ENCODE assay signal across 24 cellular contexts in the genomic region with DNA sequence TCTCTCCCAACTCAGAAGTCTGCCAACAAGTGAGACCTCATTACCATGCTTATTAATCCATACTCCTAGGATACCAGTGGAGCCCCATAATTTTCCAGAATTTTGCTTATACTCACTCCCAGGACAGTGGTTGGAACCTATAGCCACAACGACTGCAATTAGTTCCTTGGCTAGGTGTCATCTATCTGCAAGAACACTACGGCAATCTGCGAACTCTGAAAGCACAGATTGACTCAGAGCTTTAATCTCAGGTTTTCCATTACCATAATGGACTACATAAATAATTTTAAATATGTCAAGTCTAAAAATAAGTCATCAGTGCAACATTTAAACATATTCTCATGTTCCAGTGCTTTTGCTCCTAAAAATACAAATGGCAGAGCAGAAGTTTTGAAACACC.
"Had no signal": no experiment of that assay in that cellular context is flagged by ENCODE, and none has a peak within 500 bp of the region (broad histone marks: within the 10 kb centered on the region; RNA-seq: fewer than 3 reads in every experiment).

No MANE protein-coding gene starts in this region.

- DNase-seq: colonic mucosa; cortex of kidney; effector CD8-positive, alpha-beta T cell; effector memory CD8-positive, alpha-beta T cell; endodermal cell; erythroblast; esophagus squamous epithelium; foreskin fibroblast; foreskin melanocyte; gastrocnemius medialis; glutamatergic neuron; head of caudate nucleus; heart right ventricle; hippocampal formation; left cardiac atrium; left lung; left ventricle myocardium superior; lower lobe of right lung; mesenchymal stem cell; mucosa of descending colon had no signal

- H3K9me3 Mint-ChIP-seq: dendritic cell treated with granulocyte-macrophage colony-stimulating factor and Interleukin-4, amounts not matched to agents 40 ng/mL and 50 ng/mL, for 4 days; effector memory CD8-positive, alpha-beta T cell; endodermal cell had no signal

- ATAC-seq: effector memory CD8-positive, alpha-beta T cell; esophagus mucosa; gastrocnemius medialis; heart right ventricle; left cardiac atrium; left lung; left ventricle myocardium superior; lower lobe of right lung; mucosa of descending colon had no signal

- H3K27ac Mint-ChIP-seq: dendritic cell treated with granulocyte-macrophage colony-stimulating factor and Interleukin-4, amounts not matched to agents 40 ng/mL and 50 ng/mL, for 4 days; effector memory CD8-positive, alpha-beta T cell; endodermal cell; mesothelial cell of epicardium had no signal

- H3K27me3 ChIP-seq: colonic mucosa, esophagus squamous epithelium, gastrocnemius medialis, heart right ventricle, left lung had no signal

- H3K27me3 Mint-ChIP-seq: dendritic cell treated with granulocyte-macrophage colony-stimulating factor and Interleukin-4, amounts not matched to agents 40 ng/mL and 50 ng/mL, for 4 days; effector memory CD8-positive, alpha-beta T cell had no signal

- H3K27ac ChIP-seq: colonic mucosa, epithelial cell of prostate, esophagus squamous epithelium, gastrocnemius medialis, heart right ventricle, left lung, lower lobe of right lung had no signal

- H3K4me3 Mint-ChIP-seq: dendritic cell treated with granulocyte-macrophage colony-stimulating factor and Interleukin-4, amounts not matched to agents 40 ng/mL and 50 ng/mL, for 4 days; effector memory CD8-positive, alpha-beta T cell; endodermal cell; mesothelial cell of epicardium had no signal

- H3K9me3 ChIP-seq: colonic mucosa, esophagus squamous epithelium, gastrocnemius medialis, heart right ventricle, left lung, lower lobe of right lung, mucosa of descending colon had no signal

- H3K36me3 ChIP-seq: colonic mucosa had no signal

- H3K4me3 ChIP-seq: colonic mucosa, esophagus squamous epithelium, gastrocnemius medialis, heart right ventricle, left lung, lower lobe of right lung, mucosa of descending colon had no signal

- H3K4me1 ChIP-seq: colonic mucosa, esophagus squamous epithelium, gastrocnemius medialis, heart right ventricle, left lung, lower lobe of right lung had no signal
